Comparison of ENCODE assay signal across 10 cellular contexts in the genomic region with DNA sequence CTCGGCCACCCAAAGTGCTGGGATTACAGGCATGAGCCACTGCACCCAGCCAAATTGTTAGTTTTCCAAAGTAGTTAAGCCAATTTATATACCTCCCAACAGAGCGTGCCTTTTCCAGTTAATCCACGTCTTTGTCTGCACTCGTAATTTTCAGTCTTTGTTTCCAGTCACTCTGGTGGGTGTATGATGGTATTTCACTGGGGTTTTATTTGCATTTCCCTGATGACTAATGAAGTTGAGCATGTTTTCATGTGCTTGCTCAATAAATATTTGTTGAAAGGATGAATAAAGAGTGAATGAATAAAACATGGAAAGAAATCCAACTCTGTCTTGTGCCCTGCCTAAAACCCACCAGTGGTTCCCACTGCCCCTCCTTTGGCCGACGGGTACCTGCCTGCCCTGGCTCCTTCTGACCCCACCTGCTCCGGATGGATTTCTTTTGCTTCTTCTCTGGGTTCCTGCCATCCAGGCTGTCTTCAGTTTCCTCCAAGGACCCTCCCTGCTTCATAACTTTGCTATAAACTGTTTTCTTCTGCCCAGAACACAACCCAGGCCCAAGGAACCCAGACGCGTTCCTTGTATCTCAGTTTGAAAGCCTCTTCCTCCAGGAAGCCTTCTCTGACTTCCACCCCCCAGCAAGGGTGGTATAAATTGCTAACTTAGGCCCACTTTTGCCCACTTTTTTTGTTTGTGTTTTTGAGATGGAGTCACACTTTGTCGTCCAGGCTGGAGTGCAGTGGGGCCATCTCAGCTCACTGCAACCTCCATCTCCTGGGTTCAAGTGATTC. TPM values are rescaled to one million over a fixed set of nuclear protein-coding genes. Genes with fewer than 3 reads are reported as not detected.
DNase-seq lines count a peak whose midpoint lies in the region; ATAC-seq, FAIRE-seq and TF ChIP-seq lines count a peak whose summit lies in the region.
"Had no signal": no experiment of that assay in that cellular context is flagged by ENCODE, and none has a peak within 500 bp of the region (broad histone marks: within the 10 kb centered on the region; RNA-seq: fewer than 3 reads in every experiment).

No MANE protein-coding gene starts in this region.

- TF ChIP-seq CTCF in AG09319 (IDR thresholded peaks at IDR 0.05; ENCODE audit: low read depth, low read length) (no peak; the same call in 1 of the 2 replicates), astrocyte (IDR thresholded peaks at IDR 0.05; ENCODE audit: insufficient read depth, low read depth, low read length) (no peak), HepG2 (CRISPR knock-in tag; IDR thresholded peaks at IDR 0.05) (no peak)

- DNase-seq in AG09319 (ENCODE audit: extremely low read depth, low read depth) (peak; percentile 69), HPDE6-E6E7 (ENCODE audit: extremely low spot score) (peak; percentile 55), astrocyte (ENCODE audit: low read depth) (peak; percentile 89), HepG2 (ENCODE audit: low spot score) (peak; percentile 91), D341Med (ENCODE audit: low spot score) (no peak), NCI-H1436 treated with DMSO at 0.1 percent for 48 hours (lab: John Stamatoyannopoulos, UW) (no peak), left cardiac atrium (no peak)

- H3K79me2 ChIP-seq in astrocyte (ENCODE audit: insufficient read depth, low read length), result peaks cover 26% of the 10 kb centered on the region
- peaks cover 20% of the 10 kb centered on the region for H3K79me2 ChIP-seq in HepG2 (ENCODE audit: insufficient read depth, low read length)

- peak overlapping the region; percentile 7 for H2AFZ ChIP-seq in astrocyte (ENCODE audit: low read depth, low read length)
- H2AFZ ChIP-seq in HepG2 (ENCODE audit: low read length), result no peak overlapping the region

- intact Hi-C loops in HepG2 (cut with micrococcal nuclease; ENCODE audit: unreplicated experiment), result loop anchor here (5.0 kb wide), 1 partner anchor 49 kb away; no protein-coding TSS in a partner anchor
- intact Hi-C loops in left cardiac atrium (cut with DNase I), result no loop called here

- peak overlapping the region; percentile 48 for H3K9ac ChIP-seq in astrocyte (ENCODE audit: low read length)
- H3K9ac ChIP-seq in HepG2 (ENCODE audit: insufficient read depth, low read depth, low read length), result peak overlapping the region; percentile 25; the same call in 1 of the 2 replicates

- TF ChIP-seq EP300 in HepG2 (IDR thresholded peaks at IDR 0.05; ENCODE audit: low read depth in 2 of 2, low read length in 2 of 2), result peak in 1 of 2 experiments; percentile 53; a peak in 2 of 4 replicates
- TF ChIP-seq EP300 in HepG2 (CRISPR knock-in tag; IDR thresholded peaks at IDR 0.05; ENCODE audit: borderline replicate concordance), result no peak; the same call in 1 of the 2 replicates

- peaks cover 10% of the 10 kb centered on the region for H4K20me1 ChIP-seq in astrocyte (ENCODE audit: insufficient read depth, low read length)
- peaks cover 4% of the 10 kb centered on the region; the same call in 1 of the 2 replicates for H4K20me1 ChIP-seq in HepG2 (ENCODE audit: insufficient read depth, low read length)

- no peak overlapping the region for H3K4me3 Mint-ChIP-seq in astrocyte (ENCODE audit: unreplicated experiment)

- H3K4me1 ChIP-seq in astrocyte (ENCODE audit: insufficient read depth, low read length) (peaks cover 19% of the 10 kb centered on the region), HepG2 (ENCODE audit: insufficient read depth, low read length) (peaks cover 49% of the 10 kb centered on the region)

- FAIRE-seq in astrocyte (lab: Jason Lieb, UNC) (no peak), HepG2 (lab: Jason Lieb, UNC) (no peak)

- H3K27me3 ChIP-seq in astrocyte (ENCODE audit: insufficient read depth, low read length), result no peaks in the 10 kb centered on the region
- H3K27me3 ChIP-seq in HepG2 (ENCODE audit: control insufficient read depth in 1 of 2, insufficient read depth in 2 of 2, low read length in 2 of 2), result no peaks in the 10 kb centered on the region; a peak in 1 of 5 replicates
- H3K27me3 ChIP-seq: testis had no signal

- H3K4me1 Mint-ChIP-seq in astrocyte (ENCODE audit: low read depth, unreplicated experiment), result peaks cover 8% of the 10 kb centered on the region

- ATAC-seq in HepG2 (peak; percentile 41), GM19463 (IDR thresholded peaks at IDR 0.05; ENCODE audit: unreplicated experiment) (no peak), left cardiac atrium (no peak)

- peak overlapping the region; percentile 1 for H3K27ac Mint-ChIP-seq in astrocyte (ENCODE audit: unreplicated experiment)

- peaks cover 7% of the 10 kb centered on the region for H3K27me3 Mint-ChIP-seq in astrocyte (ENCODE audit: low read depth, unreplicated experiment)

- H3K4me3 ChIP-seq in astrocyte (ENCODE audit: insufficient read depth, low read depth, low read length) (no peak overlapping the region), HepG2 (replicated peaks in 1 of 3; ENCODE audit: insufficient read depth in 1 of 3, low read depth in 2 of 3, low read length in 3 of 3) (peak overlapping the region in 1 of 3 experiments; percentile 24; a peak in 1 of 6 replicates)
- H3K4me3 ChIP-seq: lung, testis had no signal

- no peaks in the 10 kb centered on the region for H3K36me3 Mint-ChIP-seq in astrocyte (ENCODE audit: low read depth, unreplicated experiment)

- peak overlapping the region; percentile 63 for H3K4me2 ChIP-seq in astrocyte (ENCODE audit: low read length)
- peak overlapping the region; percentile 51 for H3K4me2 ChIP-seq in HepG2 (ENCODE audit: low read depth, low read length)

- WGBS in HepG2 (ENCODE audit: low lambda C conversion rate), result 4% methylated on average over 10 of the region's 10 CpGs

- BruUV-seq in HepG2 (replicated peaks; lab: Mats Ljungman, UMichigan), result no TSS peak

- CTCF ChIA-PET in HepG2 (lab: Yijun Ruan, JAX; ENCODE audit: low intra/inter-chr PET ratio, low total read pairs), result no interaction called here

- no peak for TF ChIP-seq RAD21 in HepG2 (CRISPR knock-in tag; IDR thresholded peaks at IDR 0.05)

- no peak for TF ChIP-seq POLR2A in HepG2 (IDR thresholded peaks at IDR 0.05; ENCODE audit: insufficient read depth in 1 of 2, low read depth in 2 of 2, low read length in 2 of 2)

- H3K9me3 ChIP-seq in astrocyte (ENCODE audit: insufficient read depth, low read depth, low read length) (no peaks in the 10 kb centered on the region), HepG2 (ENCODE audit: low read length) (no peaks in the 10 kb centered on the region)
- H3K9me3 ChIP-seq: testis had no signal

- peaks cover 3% of the 10 kb centered on the region for H3K9me3 Mint-ChIP-seq in astrocyte (ENCODE audit: unreplicated experiment)

- POLR2A ChIA-PET in HepG2 (lab: Yijun Ruan, JAX), result interaction anchor here (0.9 to 3.9 kb wide), 6 partner anchors 47 to 71 kb away, joined by 3 to 22 read pairs (median 4); partner anchors contain the start of gene CEP20

- H3K36me3 ChIP-seq in astrocyte (ENCODE audit: insufficient read depth, low read length), result no peaks in the 10 kb centered on the region
- H3K36me3 ChIP-seq in HepG2 (replicated peaks in 1 of 2; ENCODE audit: control insufficient read depth in 1 of 2, insufficient read depth in 2 of 2, low read length in 2 of 2), result no peaks in the 10 kb centered on the region

- H3K27ac ChIP-seq in astrocyte (ENCODE audit: low read depth, low read length) (peak overlapping the region; percentile 53), HepG2 (ENCODE audit: extremely low read length, insufficient read depth, low read length) (no peak overlapping the region)
- H3K27ac ChIP-seq: testis had no signal

- in situ Hi-C loops in HepG2 (cut with HindIII; ENCODE audit: extremely low pct_ligation_motif_present, low pct_unique_long_range_greater_than_20kb), result no loop called here

RNA-seq across cellular contexts. Expression of gene ABCC1, which starts 3.0 kb away (rescaled TPM):
- total RNA-seq in astrocyte (42.1 and 45.4 TPM in 2 replicates), HepG2 (2016; rRNA removed; fragmentation: Illumina TruSeq; extraction: Trizol) (10.2 and 13.0 TPM in 2 replicates), left cardiac atrium (10 to 100 TPM; 16.2 to 20.9 TPM)
- total RNA-seq in HepG2 (2016; cell fraction: cytosol; rRNA removed; fragmentation: Illumina TruSeq; extraction: Trizol; ENCODE audit: low read depth), result 6.2 and 6.4 TPM in 2 replicates
- 8.4 and 12.8 TPM in 2 replicates for total RNA-seq in HepG2 (2016; cell fraction: insoluble cytoplasmic fraction; rRNA removed; fragmentation: Illumina TruSeq; extraction: Trizol)
- total RNA-seq in HepG2 (2016; cell fraction: membrane; rRNA removed; fragmentation: Illumina TruSeq; extraction: Trizol), result 7.7 and 8.5 TPM in 2 replicates
- 23.8 and 28.6 TPM in 2 replicates for total RNA-seq in HepG2 (2016; cell fraction: nucleus; rRNA removed; fragmentation: Illumina TruSeq; extraction: Trizol)
- polyA plus RNA-seq in HepG2 (2011; rRNA removed), result 30.6 and 38.1 TPM in 2 replicates
- polyA plus RNA-seq in HepG2 (2011; cell fraction: cytosol; rRNA removed), result 14.1 and 14.7 TPM in 2 replicates
- polyA plus RNA-seq in HepG2 (2011; cell fraction: nucleus; rRNA removed), result 110 and 133 TPM in 2 replicates
- polyA plus RNA-seq in HepG2 (2012), result 23.1 and 36.8 TPM in 2 replicates
- polyA plus RNA-seq in HepG2 (2016; cell fraction: cytosol; fragmentation: Illumina TruSeq; extraction: Trizol; ENCODE audit: low read depth), result 1.3 TPM in 2 replicates
- polyA plus RNA-seq in HepG2 (2016; cell fraction: insoluble cytoplasmic fraction; fragmentation: Illumina TruSeq; extraction: Trizol; ENCODE audit: low read depth), result 6.5 and 9.3 TPM in 2 replicates
- 2.5 and 3.5 TPM in 2 replicates for polyA plus RNA-seq in HepG2 (2016; cell fraction: membrane; fragmentation: Illumina TruSeq; extraction: Trizol; ENCODE audit: low read depth)
- polyA plus RNA-seq in HepG2 (2016; cell fraction: nucleus; fragmentation: Illumina TruSeq; extraction: Trizol; ENCODE audit: insufficient read depth, low read depth), result 47.8 and 49.6 TPM in 2 replicates
- polyA minus RNA-seq in HepG2 (2011; rRNA and poly(A)+ RNA removed; ENCODE audit: low replicate concordance), result 87.8 and 152 TPM in 2 replicates
- polyA minus RNA-seq in HepG2 (2011; cell fraction: cytosol; rRNA and poly(A)+ RNA removed), result 36.7 and 46.7 TPM in 2 replicates
- polyA minus RNA-seq in HepG2 (2011; cell fraction: nucleus; rRNA and poly(A)+ RNA removed), result 61.3 and 64.6 TPM in 2 replicates

RNA-seq across cellular contexts. Expression of gene CEP20, which starts 58.0 kb away (rescaled TPM):
- total RNA-seq in astrocyte (25.7 and 27.5 TPM in 2 replicates), HepG2 (2016; rRNA removed; fragmentation: Illumina TruSeq; extraction: Trizol) (54.1 and 84.4 TPM in 2 replicates), left cardiac atrium (10 to 100 TPM; 20.3 to 23.1 TPM)
- total RNA-seq in HepG2 (2016; cell fraction: cytosol; rRNA removed; fragmentation: Illumina TruSeq; extraction: Trizol; ENCODE audit: low read depth), result 22.6 and 28.5 TPM in 2 replicates
- 61.5 and 89.9 TPM in 2 replicates for total RNA-seq in HepG2 (2016; cell fraction: insoluble cytoplasmic fraction; rRNA removed; fragmentation: Illumina TruSeq; extraction: Trizol)
- total RNA-seq in HepG2 (2016; cell fraction: membrane; rRNA removed; fragmentation: Illumina TruSeq; extraction: Trizol), result 54.3 and 65.9 TPM in 2 replicates
- total RNA-seq in HepG2 (2016; cell fraction: nucleus; rRNA removed; fragmentation: Illumina TruSeq; extraction: Trizol), result 25.7 and 28.2 TPM in 2 replicates
- 30.2 and 53.0 TPM in 2 replicates for polyA plus RNA-seq in HepG2 (2011; rRNA removed)
- 17.3 and 23.5 TPM in 2 replicates for polyA plus RNA-seq in HepG2 (2011; cell fraction: cytosol; rRNA removed)
- 4.7 and 7.5 TPM in 2 replicates for polyA plus RNA-seq in HepG2 (2011; cell fraction: nucleus; rRNA removed)
- 40.3 and 58.2 TPM in 2 replicates for polyA plus RNA-seq in HepG2 (2012)
- 22.4 and 22.6 TPM in 2 replicates for polyA plus RNA-seq in HepG2 (2016; cell fraction: cytosol; fragmentation: Illumina TruSeq; extraction: Trizol; ENCODE audit: low read depth)
- 106 and 119 TPM in 2 replicates for polyA plus RNA-seq in HepG2 (2016; cell fraction: insoluble cytoplasmic fraction; fragmentation: Illumina TruSeq; extraction: Trizol; ENCODE audit: low read depth)
- polyA plus RNA-seq in HepG2 (2016; cell fraction: membrane; fragmentation: Illumina TruSeq; extraction: Trizol; ENCODE audit: low read depth), result 48.2 and 52.2 TPM in 2 replicates
- 47.9 and 51.6 TPM in 2 replicates for polyA plus RNA-seq in HepG2 (2016; cell fraction: nucleus; fragmentation: Illumina TruSeq; extraction: Trizol; ENCODE audit: insufficient read depth, low read depth)
- polyA minus RNA-seq in HepG2 (2011; rRNA and poly(A)+ RNA removed; ENCODE audit: low replicate concordance), result 10.7 and 14.1 TPM in 2 replicates
- 27.9 and 32.3 TPM in 2 replicates for polyA minus RNA-seq in HepG2 (2011; cell fraction: cytosol; rRNA and poly(A)+ RNA removed)
- 14.0 and 15.2 TPM in 2 replicates for polyA minus RNA-seq in HepG2 (2011; cell fraction: nucleus; rRNA and poly(A)+ RNA removed)

Comparison
In these comparisons a context has a peak if more than half of its experiments do, and no peak if none do; other contexts are left out.
1. DNase-seq: peak in AG09319 (single experiment), HPDE6-E6E7 (single experiment), astrocyte (single experiment) and HepG2 (single experiment); none in D341Med (single experiment), NCI-H1436 treated with DMSO at 0.1 percent for 48 hours (single experiment) and left cardiac atrium (single experiment).